Comparison of ENCODE assay signal across 9 cellular contexts in the genomic region with DNA sequence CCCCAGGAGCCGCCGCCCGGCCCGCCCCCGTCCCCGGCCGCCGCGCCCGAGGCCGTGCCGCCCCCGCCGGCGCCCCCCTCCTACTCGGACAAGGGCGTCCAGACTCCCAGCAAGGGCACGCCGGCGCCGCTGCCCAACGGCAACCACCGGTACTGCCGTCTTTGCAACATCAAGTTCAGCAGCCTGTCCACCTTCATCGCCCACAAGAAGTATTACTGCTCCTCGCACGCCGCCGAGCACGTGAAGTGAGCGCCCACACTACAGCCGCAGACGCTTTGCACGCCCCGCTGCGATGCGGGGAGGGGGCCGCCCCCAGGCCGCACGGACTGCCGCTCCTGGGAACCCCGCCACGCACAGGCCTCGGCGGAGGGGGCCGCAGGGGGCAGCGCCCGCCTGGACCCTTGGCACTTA. TPM values are rescaled to one million over a fixed set of nuclear protein-coding genes. Genes with fewer than 3 reads are reported as not detected.
A peak's percentile ranks its signal among the peaks of the same experiment; 100 is the strongest.
DNase-seq lines count a peak whose midpoint lies in the region; FAIRE-seq and TF ChIP-seq lines count a peak whose summit lies in the region.
"Had no signal": no experiment of that assay in that cellular context is flagged by ENCODE, and none has a peak within 500 bp of the region (broad histone marks: within the 10 kb centered on the region; RNA-seq: fewer than 3 reads in every experiment).

No MANE protein-coding gene starts in this region.

- peak; percentile 55 for DNase-seq in DMS 273 (lab: John Stamatoyannopoulos, UW; ENCODE audit: unreplicated experiment)
- no peak for DNase-seq in DMS 273 treated with DMSO at 0.1 percent for 48 hours (lab: John Stamatoyannopoulos, UW)
- peak; percentile 60 for DNase-seq in HK-2 (ENCODE audit: unreplicated experiment)
- peak; percentile 57 for DNase-seq in activated T-cell treated with anti-CD3 and anti-CD28 coated beads, Interleukin-2, amount 50 U/mL, for 1 hour
- DNase-seq in frontal cortex (ENCODE audit: low spot score in 2 of 2): peak; percentile 65 to 78
- DNase-seq in retinal pigment epithelial cell (ENCODE audit: low read depth): no peak
- DNase-seq in HuH-7.5 (ENCODE audit: low spot score): no peak
- no peak for DNase-seq in NCI-H1417 treated with DMSO at 0.1 percent for 48 hours (lab: John Stamatoyannopoulos, UW)

- H3K4me3 ChIP-seq in retinal pigment epithelial cell (ENCODE audit: low read length): no peak overlapping the region

- TF ChIP-seq CTCF in retinal pigment epithelial cell (conservative IDR thresholded peaks at IDR 0.05; ENCODE audit: low read depth, low read length): peak; percentile 2

- FAIRE-seq in frontal cortex (lab: Jason Lieb, UNC): no peak
- FAIRE-seq: A204.1 had no signal

RNA-seq across cellular contexts. Expression of a gene that starts 35.5 kb away (rescaled TPM):
- total RNA-seq in frontal cortex: 13.9 TPM

Comparison
In these comparisons a context has a peak if more than half of its experiments do, and no peak if none do; other contexts are left out.
1. DNase-seq: peak in DMS 273 (single experiment), HK-2 (single experiment), activated T-cell treated with anti-CD3 and anti-CD28 coated beads, Interleukin-2, amount 50 U/mL, for 1 hour (single experiment) and frontal cortex (2 of 2); none in DMS 273 treated with DMSO at 0.1 percent for 48 hours (single experiment), retinal pigment epithelial cell (single experiment), HuH-7.5 (single experiment) and NCI-H1417 treated with DMSO at 0.1 percent for 48 hours (single experiment).